9 cellular contexts compared by ENCODE assay signal in genomic region chr19:55678121-55678671, GRCh38. TPM values are rescaled to one million over a fixed set of nuclear protein-coding genes. Genes with fewer than 3 reads are reported as not detected.
A peak's percentile ranks its signal among the peaks of the same experiment; 100 is the strongest.
DNase-seq lines count a peak whose midpoint lies in the region; ATAC-seq lines count a peak whose summit lies in the region.
"Had no signal": no experiment of that assay in that cellular context is flagged by ENCODE, and none has a peak within 500 bp of the region (broad histone marks: within the 10 kb centered on the region; RNA-seq: fewer than 3 reads in every experiment).

No MANE protein-coding gene starts in this region.

- no peaks in the 10 kb centered on the region for H3K27me3 ChIP-seq in muscle layer of duodenum (ENCODE audit: low read depth, low read length)

- peak overlapping the region; percentile 93 for H3K27ac ChIP-seq in muscle layer of duodenum (ENCODE audit: low read length)

- no peak overlapping the region for H3K4me3 ChIP-seq in muscle layer of duodenum (ENCODE audit: low read depth in 1 of 2, low read length in 2 of 2)

- peaks cover 83% of the 10 kb centered on the region for H3K36me3 Mint-ChIP-seq in activated T-cell treated with anti-CD3 and anti-CD28 coated beads, Interleukin-2, amount 50 U/mL, for 24 hours (ENCODE audit: low read depth)
- H3K36me3 Mint-ChIP-seq in T-helper 17 cell (ENCODE audit: low read depth), result peaks cover 7% of the 10 kb centered on the region

- H3K4me1 ChIP-seq in muscle layer of duodenum (ENCODE audit: control insufficient read depth in 1 of 2, insufficient read depth in 2 of 2, low read length in 2 of 2), result peaks cover 22 to 40% of the 10 kb centered on the region in 2 donors

- H3K27ac Mint-ChIP-seq in activated T-cell treated with anti-CD3 and anti-CD28 coated beads, Interleukin-2, amount 50 U/mL, for 24 hours, result peak overlapping the region; percentile 83
- peak overlapping the region; percentile 99 for H3K27ac Mint-ChIP-seq in T-helper 17 cell

- H3K27me3 Mint-ChIP-seq in activated T-cell treated with anti-CD3 and anti-CD28 coated beads, Interleukin-2, amount 50 U/mL, for 24 hours, result no peaks in the 10 kb centered on the region
- H3K27me3 Mint-ChIP-seq in T-helper 17 cell, result no peaks in the 10 kb centered on the region

- no peaks in the 10 kb centered on the region for H3K9me3 Mint-ChIP-seq in activated T-cell treated with anti-CD3 and anti-CD28 coated beads, Interleukin-2, amount 50 U/mL, for 24 hours

- H3K36me3 ChIP-seq in muscle layer of duodenum (ENCODE audit: control insufficient read depth in 1 of 2, insufficient read depth in 2 of 2, low read length in 2 of 2), result peaks cover 19 to 36% of the 10 kb centered on the region in 2 donors

- ATAC-seq in HG02981 (IDR thresholded peaks at IDR 0.05; ENCODE audit: unreplicated experiment) (peak; percentile 71), T-helper 17 cell (peak; percentile 27)

- no peak overlapping the region for H3K4me3 Mint-ChIP-seq in activated T-cell treated with anti-CD3 and anti-CD28 coated beads, Interleukin-2, amount 50 U/mL, for 24 hours
- H3K4me3 Mint-ChIP-seq in T-helper 17 cell, result no peak overlapping the region

- peaks cover 66% of the 10 kb centered on the region for H3K4me1 Mint-ChIP-seq in activated T-cell treated with anti-CD3 and anti-CD28 coated beads, Interleukin-2, amount 50 U/mL, for 24 hours (ENCODE audit: low read depth)
- H3K4me1 Mint-ChIP-seq in T-helper 17 cell, result peaks cover 46% of the 10 kb centered on the region

- no peak for DNase-seq in activated T-cell treated with anti-CD3 and anti-CD28 coated beads, Interleukin-2, amount 50 U/mL, for 24 hours
- no peak for DNase-seq in activated T-cell treated with anti-CD3 and anti-CD28 coated beads, Interleukin-2, amount 50 U/mL, for 48 hours
- no peak for DNase-seq in T-helper 17 cell
- no peak for DNase-seq in T-helper 9 cell
- no peak for DNase-seq in hepatic stellate cell (ENCODE audit: low spot score)
- DNase-seq in mesenteric fat pad (ENCODE audit: low spot score), result no peak
- DNase-seq: left cardiac atrium had no signal

- H3K9me3 ChIP-seq in T-helper 17 cell (ENCODE audit: control insufficient read depth, low read length, poor library complexity, severe bottlenecking) (no peaks in the 10 kb centered on the region), muscle layer of duodenum (ENCODE audit: control insufficient read depth in 1 of 2, low read length in 2 of 2) (no peaks in the 10 kb centered on the region)

RNA-seq across cellular contexts. Expression of gene EPN1, which starts 3.2 kb away (rescaled TPM):
- 10 to 100 TPM; 42.5 to 44.1 TPM for total RNA-seq in T-helper 17 cell
- 114 TPM for total RNA-seq in mesenteric fat pad

RNA-seq across cellular contexts. Expression of gene U2AF2, which starts 23.4 kb away (rescaled TPM):
- total RNA-seq in T-helper 17 cell, result 100 to 1,000 TPM; 248 to 258 TPM
- total RNA-seq in mesenteric fat pad, result 126 TPM

RNA-seq across cellular contexts. Expression of gene CCDC106, which starts 30.2 kb away (rescaled TPM):
- total RNA-seq in T-helper 17 cell, result 1 to 10 TPM; 1.1 to 1.6 TPM
- total RNA-seq in mesenteric fat pad, result 16.4 TPM

RNA-seq across cellular contexts. Expression of gene ZNF581, which starts 34.7 kb away (rescaled TPM):
- total RNA-seq in T-helper 17 cell (10 to 100 TPM; 24.7 to 26.3 TPM), mesenteric fat pad (11.3 TPM)

RNA-seq across cellular contexts. Expression of gene ZNF580, which starts 37.4 kb away (rescaled TPM):
- total RNA-seq in T-helper 17 cell, result 10 to 100 TPM; 40.3 to 41.8 TPM
- total RNA-seq in mesenteric fat pad, result 39.6 TPM
